ENCODE assay signal across 1 cellular context in genomic region chr6:170584181-170584953, GRCh38.
TF ChIP-seq lines count a peak whose summit lies in the region.

TSS of gene PDCD2 (minus strand) at chr6:170584637. CDS start at chr6:170584581, 56 bp downstream.

TF ChIP-seq in GM12878, 131 proteins besides CTCF, POLR2A, EP300 and RAD21 (continued from another document and continues in another):
- no peak for TF ChIP-seq PRDM15 (CRISPR knock-in tag; IDR thresholded peaks at IDR 0.05)
- TF ChIP-seq E4F1 (IDR thresholded peaks at IDR 0.05; ENCODE audit: borderline replicate concordance, partially characterized antibody): peak; percentile 29
- TF ChIP-seq PAX5 (IDR thresholded peaks at IDR 0.05; ENCODE audit: borderline replicate concordance, low read depth, low read length): peak; percentile 55; the same call in 1 of the 2 replicates
- TF ChIP-seq POLR2AphosphoS5 (IDR thresholded peaks at IDR 0.05; ENCODE audit: low read length): peak; percentile 86; the same call in 1 of the 2 replicates
- peak; percentile 32 for TF ChIP-seq RUNX3 (IDR thresholded peaks at IDR 0.05; ENCODE audit: low read length)
- TF ChIP-seq MYC (IDR thresholded peaks at IDR 0.05; ENCODE audit: insufficient read depth, insufficient read length, insufficient replicate concordance, low read length, severe bottlenecking): peak; percentile 68
- no peak for TF ChIP-seq NR2C2 (IDR thresholded peaks at IDR 0.05; ENCODE audit: borderline replicate concordance, control insufficient read depth, insufficient read length, low read depth)
- peak; percentile 75 for TF ChIP-seq CREM (IDR thresholded peaks at IDR 0.05; ENCODE audit: low read depth)
- TF ChIP-seq PKNOX1 (IDR thresholded peaks at IDR 0.05): peak; percentile 64
- peak; percentile 50; the same call in 1 of the 2 replicates for TF ChIP-seq TCF12 (IDR thresholded peaks at IDR 0.05; ENCODE audit: low read depth, low read length)
- TF ChIP-seq MAX (IDR thresholded peaks at IDR 0.05; ENCODE audit: low read depth, low read length): peak; percentile 79; the same call in 1 of the 2 replicates
- peak in 1 of 2 experiments; percentile 24; a peak in 1 of 4 replicates for TF ChIP-seq SRF (IDR thresholded peaks at IDR 0.05; ENCODE audit: low read depth in 2 of 2, low read length in 2 of 2)
- TF ChIP-seq LARP7 (IDR thresholded peaks at IDR 0.05): peak; percentile 100
- TF ChIP-seq ETV6 (conservative IDR thresholded peaks at IDR 0.05 in 1 of 2, IDR thresholded peaks at IDR 0.05 in 1 of 2; ENCODE audit: borderline replicate concordance in 1 of 2, low read depth in 1 of 2): peak in 1 of 2 experiments; percentile 89; a peak in 2 of 4 replicates
- TF ChIP-seq NRF1 (conservative IDR thresholded peaks at IDR 0.05; ENCODE audit: low read depth, low read length): 0 out of 2 replicates have a peak, but pooled peaks have one; percentile 11
- peak; percentile 94 for TF ChIP-seq YY1 (IDR thresholded peaks at IDR 0.05; ENCODE audit: low read depth, low read length)
- TF ChIP-seq ASH2L (IDR thresholded peaks at IDR 0.05; ENCODE audit: borderline replicate concordance, low read depth): peak; percentile 52; the same call in 1 of the 2 replicates
- 0 out of 2 replicates have a peak, but pooled peaks have one; percentile 43 for TF ChIP-seq ZNF24 (IDR thresholded peaks at IDR 0.05)
- peak; percentile 57; the same call in 1 of the 2 replicates for TF ChIP-seq NR2C1 (IDR thresholded peaks at IDR 0.05)
- no peak for TF ChIP-seq ZNF274 (IDR thresholded peaks at IDR 0.05; ENCODE audit: insufficient read depth, insufficient read length)
- peak; percentile 93 for TF ChIP-seq TCF3 (IDR thresholded peaks at IDR 0.05; ENCODE audit: borderline replicate concordance, insufficient read depth, low read depth, low read length)
- TF ChIP-seq RB1 (IDR thresholded peaks at IDR 0.05; ENCODE audit: borderline replicate concordance): peak; percentile 94
- peak; percentile 75 for TF ChIP-seq HCFC1 (IDR thresholded peaks at IDR 0.05; ENCODE audit: low read length)
- TF ChIP-seq PAX8 (IDR thresholded peaks at IDR 0.05): no peak
- TF ChIP-seq EGR1 (IDR thresholded peaks at IDR 0.05; ENCODE audit: borderline replicate concordance in 1 of 2, low read depth in 2 of 2, low read length in 2 of 2): peak in 1 of 2 experiments; percentile 39; a peak in 1 of 3 replicates
- peak; percentile 78; the same call in 1 of the 2 replicates for TF ChIP-seq ZNF687 (IDR thresholded peaks at IDR 0.05)
- peak; percentile 91 for TF ChIP-seq ZBTB40 (IDR thresholded peaks at IDR 0.05; ENCODE audit: borderline replicate concordance)
- TF ChIP-seq CHD2 (IDR thresholded peaks at IDR 0.05; ENCODE audit: borderline replicate concordance, low read depth, low read length): 0 out of 2 replicates have a peak, but pooled peaks have one; percentile 58
- TF ChIP-seq PML (IDR thresholded peaks at IDR 0.05; ENCODE audit: low read length): peak; percentile 62
- peak; percentile 93 for TF ChIP-seq GABPA (IDR thresholded peaks at IDR 0.05; ENCODE audit: low read depth)
- no peak for TF ChIP-seq ATF2 (IDR thresholded peaks at IDR 0.05; ENCODE audit: low read length)
- peak; percentile 82 for TF ChIP-seq ZNF217 (IDR thresholded peaks at IDR 0.05)
- TF ChIP-seq BHLHE40 (IDR thresholded peaks at IDR 0.05; ENCODE audit: borderline replicate concordance in 1 of 2, low read depth in 2 of 2, low read length in 1 of 2): peak in 1 of 2 experiments; percentile 54; a peak in 2 of 4 replicates
- TF ChIP-seq CHD4 (IDR thresholded peaks at IDR 0.05): no peak
- TF ChIP-seq NKRF (conservative IDR thresholded peaks at IDR 0.05): peak; percentile 97
- TF ChIP-seq TCF7 (IDR thresholded peaks at IDR 0.05; ENCODE audit: borderline replicate concordance): no peak
- TF ChIP-seq SREBF1 (IDR thresholded peaks at IDR 0.05; ENCODE audit: low read length): no peak
- TF ChIP-seq SP1 (IDR thresholded peaks at IDR 0.05; ENCODE audit: low read depth, low read length): peak; percentile 64
- no peak for TF ChIP-seq MTA3 (IDR thresholded peaks at IDR 0.05; ENCODE audit: borderline replicate concordance, low read length)
- peak; percentile 73 for TF ChIP-seq SIN3A (IDR thresholded peaks at IDR 0.05; ENCODE audit: low read depth, low read length)
- no peak for TF ChIP-seq WRNIP1 (IDR thresholded peaks at IDR 0.05; ENCODE audit: borderline replicate concordance, low read depth, low read length)
- TF ChIP-seq NBN (IDR thresholded peaks at IDR 0.05): 0 out of 2 replicates have a peak, but pooled peaks have one; percentile 34
- 0 out of 2 replicates have a peak, but pooled peaks have one; percentile 35 for TF ChIP-seq HDGF (IDR thresholded peaks at IDR 0.05)
